ENCODE assay signal across 1 cellular context in genomic region chr4:1204286-1204827, GRCh38.
A peak's percentile ranks its signal among the peaks of the same experiment; 100 is the strongest.
TF ChIP-seq lines count a peak whose summit lies in the region.

No MANE protein-coding gene starts in this region.

TF ChIP-seq in HepG2, 621 proteins besides CTCF, POLR2A, EP300 and RAD21 (continued from another document):
- TF ChIP-seq SALL1 (CRISPR knock-in tag; IDR thresholded peaks at IDR 0.05) (0 out of 2 replicates have a peak, but pooled peaks have one; percentile 16), ZNF879 (CRISPR knock-in tag; IDR thresholded peaks at IDR 0.05) (peak; percentile 46; the same call in 1 of the 2 replicates), ZC3H13 (CRISPR knock-in tag; IDR thresholded peaks at IDR 0.05) (peak; percentile 48; the same call in 1 of the 2 replicates), GMEB2 (CRISPR knock-in tag; IDR thresholded peaks at IDR 0.05; ENCODE audit: low read depth) (no peak), MEIS1 (CRISPR knock-in tag; IDR thresholded peaks at IDR 0.05; ENCODE audit: borderline replicate concordance) (0 out of 2 replicates have a peak, but pooled peaks have one; percentile 60), ZNF556 (CRISPR knock-in tag; IDR thresholded peaks at IDR 0.05; ENCODE audit: borderline replicate concordance) (peak; percentile 22; the same call in 1 of the 2 replicates), RXRB (CRISPR knock-in tag; IDR thresholded peaks at IDR 0.05; ENCODE audit: borderline replicate concordance) (no peak), ZNF746 (CRISPR knock-in tag; IDR thresholded peaks at IDR 0.05) (no peak)
